Comparison of ENCODE assay signal across 25 cellular contexts in genomic region chr11:66683877-66684276, GRCh38.
"Had no signal": no experiment of that assay in that cellular context is flagged by ENCODE, and none has a peak within 500 bp of the region (broad histone marks: within the 10 kb centered on the region; RNA-seq: fewer than 3 reads in every experiment).

No MANE protein-coding gene starts in this region.

- DNase-seq: colonic mucosa; effector CD8-positive, alpha-beta T cell; endodermal cell; foreskin fibroblast; gastrocnemius medialis; heart left ventricle; kidney; mesenchymal stem cell; midbrain; naive thymus-derived CD4-positive, alpha-beta T cell; nucleus accumbens; psoas muscle; right cardiac atrium; sigmoid colon; stimulated activated naive B cell treated with anti-CD40 and anti-IgM and Interleukin-4, amounts not matched to agents 10 μg/mL and 1 μg/mL and 100 μg/mL, for 72 hours; transverse colon had no signal

- H3K27me3 Mint-ChIP-seq: stimulated activated naive B cell treated with anti-CD40 and anti-IgM and Interleukin-4, amounts not matched to agents 10 μg/mL and 1 μg/mL and 100 μg/mL, for 72 hours; stimulated activated naive CD8-positive, alpha-beta T cell treated with anti-CD3 and anti-CD28 coated beads, Interleukin-15, Interleukin-2, amounts not matched to agents 100 ng/mL and 50 ng/mL, for 24 hours had no signal

- H3K27ac Mint-ChIP-seq: dendritic cell treated with granulocyte-macrophage colony-stimulating factor and Interleukin-4, amounts not matched to agents 40 ng/mL and 50 ng/mL, for 4 days; endodermal cell; naive thymus-derived CD4-positive, alpha-beta T cell; nephron; stimulated activated naive B cell treated with anti-CD40 and anti-IgM and Interleukin-4, amounts not matched to agents 10 μg/mL and 1 μg/mL and 100 μg/mL, for 72 hours; stimulated activated naive CD8-positive, alpha-beta T cell treated with anti-CD3 and anti-CD28 coated beads, Interleukin-15, Interleukin-2, amounts not matched to agents 100 ng/mL and 50 ng/mL, for 24 hours had no signal

- H3K27ac ChIP-seq: colonic mucosa, gastrocnemius medialis, heart left ventricle, hepatocyte, psoas muscle, sigmoid colon, suprapubic skin, transverse colon, vagina had no signal

- H3K9me3 Mint-ChIP-seq: dendritic cell treated with granulocyte-macrophage colony-stimulating factor and Interleukin-4, amounts not matched to agents 40 ng/mL and 50 ng/mL, for 4 days; endodermal cell; naive thymus-derived CD4-positive, alpha-beta T cell; nephron; stimulated activated naive B cell treated with anti-CD40 and anti-IgM and Interleukin-4, amounts not matched to agents 10 μg/mL and 1 μg/mL and 100 μg/mL, for 72 hours; stimulated activated naive CD8-positive, alpha-beta T cell treated with anti-CD3 and anti-CD28 coated beads, Interleukin-15, Interleukin-2, amounts not matched to agents 100 ng/mL and 50 ng/mL, for 24 hours had no signal

- H3K4me1 Mint-ChIP-seq: endodermal cell; naive thymus-derived CD4-positive, alpha-beta T cell; stimulated activated naive B cell treated with anti-CD40 and anti-IgM and Interleukin-4, amounts not matched to agents 10 μg/mL and 1 μg/mL and 100 μg/mL, for 72 hours had no signal

- H3K27me3 ChIP-seq: colonic mucosa, gastrocnemius medialis, heart left ventricle, hepatocyte, sigmoid colon, suprapubic skin, transverse colon, vagina had no signal

- ATAC-seq: esophagus mucosa; gastrocnemius medialis; heart left ventricle; left lobe of liver; naive thymus-derived CD4-positive, alpha-beta T cell; psoas muscle; right cardiac atrium; stimulated activated naive B cell treated with anti-CD40 and anti-IgM and Interleukin-4, amounts not matched to agents 10 μg/mL and 1 μg/mL and 100 μg/mL, for 72 hours had no signal

- H3K36me3 ChIP-seq: colonic mucosa, gastrocnemius medialis, heart left ventricle, sigmoid colon, transverse colon, vagina had no signal

- H3K4me3 Mint-ChIP-seq: dendritic cell treated with granulocyte-macrophage colony-stimulating factor and Interleukin-4, amounts not matched to agents 40 ng/mL and 50 ng/mL, for 4 days; endodermal cell; naive thymus-derived CD4-positive, alpha-beta T cell; nephron; stimulated activated naive B cell treated with anti-CD40 and anti-IgM and Interleukin-4, amounts not matched to agents 10 μg/mL and 1 μg/mL and 100 μg/mL, for 72 hours; stimulated activated naive CD8-positive, alpha-beta T cell treated with anti-CD3 and anti-CD28 coated beads, Interleukin-15, Interleukin-2, amounts not matched to agents 100 ng/mL and 50 ng/mL, for 24 hours had no signal

- H3K36me3 Mint-ChIP-seq: naive thymus-derived CD4-positive, alpha-beta T cell had no signal

- H3K9me3 ChIP-seq: colonic mucosa, gastrocnemius medialis, heart left ventricle, psoas muscle, sigmoid colon, suprapubic skin, transverse colon, vagina had no signal

- H3K79me2 ChIP-seq: hepatocyte had no signal

- H3K4me2 ChIP-seq: hepatocyte had no signal

- H3K4me3 ChIP-seq: colonic mucosa, gastrocnemius medialis, heart left ventricle, hepatocyte, lung, psoas muscle, sigmoid colon, suprapubic skin, transverse colon, vagina had no signal

- H2AFZ ChIP-seq: hepatocyte had no signal

- FAIRE-seq: kidney had no signal

- H3K4me1 ChIP-seq: colonic mucosa, gastrocnemius medialis, psoas muscle, transverse colon had no signal
